Comparison of ENCODE assay signal across 9 cellular contexts in genomic region chr14:35159742-35160409, GRCh38. TPM values are rescaled to one million over a fixed set of nuclear protein-coding genes. Genes with fewer than 3 reads are reported as not detected.
DNase-seq lines count a peak whose midpoint lies in the region; ATAC-seq, FAIRE-seq and TF ChIP-seq lines count a peak whose summit lies in the region.
"Had no signal": no experiment of that assay in that cellular context is flagged by ENCODE, and none has a peak within 500 bp of the region (broad histone marks: within the 10 kb centered on the region; RNA-seq: fewer than 3 reads in every experiment).

No MANE protein-coding gene starts in this region.

- peaks cover 0 to 32% (median 17%) of the 10 kb centered on the region in 3 donors for H3K36me3 Mint-ChIP-seq in CD8-positive, alpha-beta memory T cell

- H3K27ac Mint-ChIP-seq in CD8-positive, alpha-beta memory T cell = peak overlapping the region; percentile 9 to 93 (median 68)
- H3K27ac Mint-ChIP-seq: dendritic cell treated with granulocyte-macrophage colony-stimulating factor and Interleukin-4, amounts not matched to agents 40 ng/mL and 50 ng/mL, for 4 days had no signal

- no peaks in the 10 kb centered on the region for H3K9me3 ChIP-seq in CD8-positive, alpha-beta memory T cell (ENCODE audit: low read length)
- H3K9me3 ChIP-seq in mucosa of descending colon = no peaks in the 10 kb centered on the region

- H3K27me3 Mint-ChIP-seq in CD8-positive, alpha-beta memory T cell = no peaks in the 10 kb centered on the region
- H3K27me3 Mint-ChIP-seq: dendritic cell treated with granulocyte-macrophage colony-stimulating factor and Interleukin-4, amounts not matched to agents 40 ng/mL and 50 ng/mL, for 4 days had no signal

- peaks cover 47 to 70% (median 68%) of the 10 kb centered on the region in 3 donors for H3K4me1 Mint-ChIP-seq in CD8-positive, alpha-beta memory T cell

- no peak for TF ChIP-seq CTCF in bronchial epithelial cell (IDR thresholded peaks at IDR 0.05; ENCODE audit: insufficient read depth, low read length, severe bottlenecking)
- TF ChIP-seq CTCF in mucosa of descending colon (IDR thresholded peaks at IDR 0.05) = no peak

- CTCF ChIA-PET in CD8-positive, alpha-beta memory T cell (lab: Charles Lee) = no interaction called here

- peaks cover 13% of the 10 kb centered on the region for H3K36me3 ChIP-seq in CD8-positive, alpha-beta memory T cell (ENCODE audit: insufficient read depth, low read length)
- peaks cover 1% of the 10 kb centered on the region for H3K36me3 ChIP-seq in bronchial epithelial cell (ENCODE audit: control insufficient read depth, insufficient read depth, low read length)
- no peaks in the 10 kb centered on the region for H3K36me3 ChIP-seq in mucosa of descending colon (ENCODE audit: low read depth)

- no peak for FAIRE-seq in bronchial epithelial cell (lab: Jason Lieb, UNC)

- peak overlapping the region in 3 of 7 donors; percentile 23 to 31 (median 30) for H3K4me3 Mint-ChIP-seq in CD8-positive, alpha-beta memory T cell
- H3K4me3 Mint-ChIP-seq: dendritic cell treated with granulocyte-macrophage colony-stimulating factor and Interleukin-4, amounts not matched to agents 40 ng/mL and 50 ng/mL, for 4 days had no signal

- no peak overlapping the region for H3K4me3 ChIP-seq in CD8-positive, alpha-beta memory T cell (ENCODE audit: low read length)
- H3K4me3 ChIP-seq in bronchial epithelial cell (ENCODE audit: low read depth, low read length) (no peak overlapping the region), mucosa of descending colon (no peak overlapping the region)

- H3K27me3 ChIP-seq in CD8-positive, alpha-beta memory T cell (ENCODE audit: insufficient read depth, low read length, poor library complexity, severe bottlenecking) = no peaks in the 10 kb centered on the region
- no peaks in the 10 kb centered on the region for H3K27me3 ChIP-seq in bronchial epithelial cell (ENCODE audit: control insufficient read depth, insufficient read depth, low read length)

- intact Hi-C loops in mucosa of descending colon (cut with DNase I, micrococcal nuclease) = no loop called here

- H3K9me3 Mint-ChIP-seq in CD8-positive, alpha-beta memory T cell = no peaks in the 10 kb centered on the region
- H3K9me3 Mint-ChIP-seq: dendritic cell treated with granulocyte-macrophage colony-stimulating factor and Interleukin-4, amounts not matched to agents 40 ng/mL and 50 ng/mL, for 4 days had no signal

- peaks cover 29% of the 10 kb centered on the region for H3K4me1 ChIP-seq in CD8-positive, alpha-beta memory T cell (ENCODE audit: insufficient read depth, low read length)
- H3K4me1 ChIP-seq in mucosa of descending colon (ENCODE audit: low read depth) = no peaks in the 10 kb centered on the region

- no peak for DNase-seq in CD8-positive, alpha-beta memory T cell
- DNase-seq in HS-27A (ENCODE audit: low read depth) (peak; percentile 78), bronchial epithelial cell (ENCODE audit: low read depth) (peak; percentile 99), mucosa of descending colon (no peak), NCI-H1105 (lab: John Stamatoyannopoulos, UW) (no peak)

- no peak overlapping the region for H3K27ac ChIP-seq in CD8-positive, alpha-beta memory T cell (ENCODE audit: low read depth, low read length)

- ATAC-seq in mucosa of descending colon (peak; percentile 95), HG03097 (IDR thresholded peaks at IDR 0.05; ENCODE audit: low FRiP score, unreplicated experiment) (no peak), HG02973 (IDR thresholded peaks at IDR 0.05; ENCODE audit: unreplicated experiment) (no peak), HG02623 (IDR thresholded peaks at IDR 0.05; ENCODE audit: unreplicated experiment) (no peak)

- POLR2A ChIA-PET in CD8-positive, alpha-beta memory T cell (lab: Charles Lee) = no interaction called here

RNA-seq across cellular contexts. Expression of gene PRORP, which starts 37.5 kb away (rescaled TPM):
- total RNA-seq in CD8-positive, alpha-beta memory T cell = 10 to 100 TPM; 36.2 to 39.9 TPM
- 59.2 TPM for polyA plus RNA-seq in CD8-positive, alpha-beta memory T cell
- total RNA-seq in bronchial epithelial cell (21.6 and 24.5 TPM in 2 replicates), mucosa of descending colon (10 to 100 TPM; 18.6 to 30.7 (median 27.5) TPM)

RNA-seq across cellular contexts. Expression of gene PPP2R3C, which starts 38.1 kb away (rescaled TPM):
- 10 to 100 TPM; 46.9 to 48.1 TPM for total RNA-seq in CD8-positive, alpha-beta memory T cell
- polyA plus RNA-seq in CD8-positive, alpha-beta memory T cell = 78.6 TPM
- total RNA-seq in bronchial epithelial cell = 12.2 and 15.0 TPM in 2 replicates
- total RNA-seq in mucosa of descending colon = 10 to 100 TPM; 21.5 to 35.5 (median 23.0) TPM

Comparison
In these comparisons a context has a peak if more than half of its experiments do, and no peak if none do; other contexts are left out.
1. DNase-seq: peak in HS-27A (single experiment) and bronchial epithelial cell (single experiment); none in CD8-positive, alpha-beta memory T cell (0 of 5), mucosa of descending colon (0 of 3) and NCI-H1105 (single experiment).